ENCODE assay signal across 29 cellular contexts in the genomic region with DNA sequence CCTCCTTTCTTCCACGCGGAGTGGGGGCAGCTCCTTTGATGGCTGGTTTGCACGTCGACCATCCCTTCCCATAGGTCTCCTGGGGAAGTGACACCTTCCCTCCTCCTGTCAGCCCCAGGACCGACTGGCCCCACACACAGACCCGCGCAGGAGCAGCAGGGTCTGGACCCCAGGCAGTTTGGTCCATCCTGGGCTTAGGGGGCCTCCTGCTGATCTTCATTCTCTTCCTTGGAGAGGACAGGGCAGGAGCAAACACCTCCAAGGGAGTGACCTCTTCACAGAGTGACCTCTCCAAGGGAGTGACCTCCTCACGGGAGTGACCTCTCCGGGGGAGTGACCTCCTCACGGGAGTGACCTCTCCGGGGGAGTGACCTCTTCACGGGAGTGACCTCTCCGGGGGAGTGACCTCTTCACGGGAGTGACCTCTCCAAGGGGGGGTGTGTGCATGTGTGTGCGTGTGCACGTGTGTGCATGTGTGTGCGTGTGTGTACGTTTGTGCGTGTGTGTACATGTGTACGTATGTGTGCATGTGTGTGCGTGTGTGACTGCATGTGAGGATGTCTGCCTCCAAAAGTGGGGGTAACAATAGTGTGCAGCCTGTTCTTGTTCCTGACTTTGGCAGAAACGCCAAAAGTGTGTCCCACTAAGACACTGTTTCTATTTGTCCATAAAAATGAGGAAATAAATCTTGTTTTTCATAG. TPM values are rescaled to one million over a fixed set of nuclear protein-coding genes. Genes with fewer than 3 reads are reported as not detected.
DNase-seq lines count a peak whose midpoint lies in the region; ATAC-seq, FAIRE-seq and TF ChIP-seq lines count a peak whose summit lies in the region.
"Had no signal": no experiment of that assay in that cellular context is flagged by ENCODE, and none has a peak within 500 bp of the region (broad histone marks: within the 10 kb centered on the region; RNA-seq: fewer than 3 reads in every experiment).

No MANE protein-coding gene starts in this region.

- H3K27ac ChIP-seq in astrocyte (ENCODE audit: low read depth, low read length): no peak overlapping the region
- H3K27ac ChIP-seq in HepG2 (ENCODE audit: extremely low read length, insufficient read depth, low read length): no peak overlapping the region
- H3K27ac ChIP-seq in spleen: no peak overlapping the region
- H3K27ac ChIP-seq: adrenal gland, body of pancreas, gastroesophageal sphincter, hepatocyte had no signal

- intact Hi-C loops in HepG2 (cut with micrococcal nuclease; ENCODE audit: unreplicated experiment) (no loop called here), spleen (cut with DNase I; ENCODE audit: low total_unique reads) (no loop called here)

- H3K4me2 ChIP-seq in astrocyte (ENCODE audit: low read length) (no peak overlapping the region), HepG2 (ENCODE audit: low read depth, low read length) (no peak overlapping the region)
- H3K4me2 ChIP-seq: hepatocyte had no signal

- H2AFZ ChIP-seq in astrocyte (ENCODE audit: low read depth, low read length) (no peak overlapping the region), HepG2 (ENCODE audit: low read length) (no peak overlapping the region)
- H2AFZ ChIP-seq: hepatocyte had no signal

- H4K20me1 ChIP-seq in astrocyte (ENCODE audit: insufficient read depth, low read length): no peaks in the 10 kb centered on the region
- H4K20me1 ChIP-seq in HepG2 (ENCODE audit: insufficient read depth, low read length): no peaks in the 10 kb centered on the region

- H3K79me2 ChIP-seq in astrocyte (ENCODE audit: insufficient read depth, low read length) (no peaks in the 10 kb centered on the region), HepG2 (ENCODE audit: insufficient read depth, low read length) (no peaks in the 10 kb centered on the region)
- H3K79me2 ChIP-seq: hepatocyte had no signal

- no peak overlapping the region for H3K4me3 ChIP-seq in astrocyte (ENCODE audit: insufficient read depth, low read depth, low read length)
- no peak overlapping the region for H3K4me3 ChIP-seq in HepG2 (replicated peaks in 1 of 3; ENCODE audit: insufficient read depth in 1 of 3, low read depth in 2 of 3, low read length in 3 of 3)
- no peak overlapping the region for H3K4me3 ChIP-seq in spleen
- H3K4me3 ChIP-seq: adrenal gland, body of pancreas, gastroesophageal sphincter, hepatocyte had no signal

- no peak for TF ChIP-seq RAD21 in HepG2 (CRISPR knock-in tag; IDR thresholded peaks at IDR 0.05)

- ATAC-seq in HepG2: no peak
- ATAC-seq: body of pancreas; gastroesophageal sphincter; left colon; stimulated activated memory B cell treated with anti-CD40 and anti-IgM and Interleukin-4, amounts not matched to agents 10 μg/mL and 1 μg/mL and 100 μg/mL, for 72 hours had no signal

- TF ChIP-seq CTCF in astrocyte (IDR thresholded peaks at IDR 0.05; ENCODE audit: insufficient read depth, low read depth, low read length) (no peak), HepG2 (CRISPR knock-in tag; IDR thresholded peaks at IDR 0.05) (no peak), spleen (IDR thresholded peaks at IDR 0.05 in 8 of 11, conservative IDR thresholded peaks at IDR 0.05 in 3 of 11) (no peak)

- CTCF ChIA-PET in HepG2 (lab: Yijun Ruan, JAX; ENCODE audit: low intra/inter-chr PET ratio, low total read pairs): no interaction called here

- no peak overlapping the region for H3K4me3 Mint-ChIP-seq in astrocyte (ENCODE audit: unreplicated experiment)
- H3K4me3 Mint-ChIP-seq: activated T-cell treated with anti-CD3 and anti-CD28 coated beads, Interleukin-2, amount 50 U/mL, for 24 hours; CD14-positive monocyte; stimulated activated memory B cell treated with anti-CD40 and anti-IgM and Interleukin-4, amounts not matched to agents 10 μg/mL and 1 μg/mL and 100 μg/mL, for 72 hours; T-helper 2 cell treated with Interferon-gamma antibody and Interleukin-4, amounts not matched to agents 5 μg/mL and 100 μg/mL, for 36 hours had no signal

- H3K36me3 Mint-ChIP-seq in astrocyte (ENCODE audit: low read depth, unreplicated experiment): no peaks in the 10 kb centered on the region
- H3K36me3 Mint-ChIP-seq: CD14-positive monocyte; stimulated activated memory B cell treated with anti-CD40 and anti-IgM and Interleukin-4, amounts not matched to agents 10 μg/mL and 1 μg/mL and 100 μg/mL, for 72 hours had no signal

- DNase-seq in activated CD8-positive, alpha-beta memory T cell treated with anti-CD3 and anti-CD28 coated beads for 24 hours: peak; percentile 52
- DNase-seq in activated CD8-positive, alpha-beta memory T cell treated with anti-CD3 and anti-CD28 coated beads, Interleukin-2, amount 50 U/mL, for 4 hours: no peak
- DNase-seq in astrocyte (ENCODE audit: low read depth) (no peak), HepG2 (ENCODE audit: low spot score) (no peak), spleen (peak; percentile 58), NCI-H2171 (lab: John Stamatoyannopoulos, UW) (no peak), erythroblast (lab: John Stamatoyannopoulos, UW) (no peak), middle frontal gyrus (ENCODE audit: extremely low spot score, low spot score) (no peak)
- DNase-seq: 8988T; activated CD4-positive, alpha-beta T cell treated with anti-CD3 and anti-CD28 coated beads for 1 hour; activated T-cell treated with anti-CD3 and anti-CD28 coated beads, Interleukin-2, amount 50 U/mL, for 24 hours; body of pancreas; DMS79; left colon; mesendoderm; NCI-H2107; NCI-H748 treated with DMSO at 0.1 percent for 48 hours; nucleus accumbens; SIG-M5; substantia nigra; trophoblast cell had no signal

- H3K9ac ChIP-seq in astrocyte (ENCODE audit: low read length) (no peak overlapping the region), HepG2 (ENCODE audit: insufficient read depth, low read depth, low read length) (no peak overlapping the region)

- no peaks in the 10 kb centered on the region for H3K36me3 ChIP-seq in astrocyte (ENCODE audit: insufficient read depth, low read length)
- H3K36me3 ChIP-seq in HepG2 (replicated peaks in 1 of 2; ENCODE audit: control insufficient read depth in 1 of 2, insufficient read depth in 2 of 2, low read length in 2 of 2): no peaks in the 10 kb centered on the region
- no peaks in the 10 kb centered on the region for H3K36me3 ChIP-seq in spleen
- H3K36me3 ChIP-seq: adrenal gland, gastroesophageal sphincter had no signal

- WGBS in HepG2 (ENCODE audit: low lambda C conversion rate): 54% methylated on average over 17 of the region's 22 CpGs
- 78 to 89% (median 81%) methylated on average over 15 to 22 of the region's 22 CpGs for WGBS in spleen, 5 donors

- BruUV-seq in HepG2 (replicated peaks; lab: Mats Ljungman, UMichigan): no TSS peak

- H3K4me1 ChIP-seq in astrocyte (ENCODE audit: insufficient read depth, low read length) (no peaks in the 10 kb centered on the region), HepG2 (ENCODE audit: insufficient read depth, low read length) (no peaks in the 10 kb centered on the region), spleen (no peaks in the 10 kb centered on the region)
- H3K4me1 ChIP-seq: adrenal gland, body of pancreas, gastroesophageal sphincter had no signal

- H3K9me3 Mint-ChIP-seq in astrocyte (ENCODE audit: unreplicated experiment): peaks cover 2% of the 10 kb centered on the region

- TF ChIP-seq EP300 in HepG2 (IDR thresholded peaks at IDR 0.05; ENCODE audit: low read depth in 2 of 2, low read length in 2 of 2) (no peak), HepG2 (CRISPR knock-in tag; IDR thresholded peaks at IDR 0.05; ENCODE audit: borderline replicate concordance) (no peak)

- POLR2A ChIA-PET in HepG2 (lab: Yijun Ruan, JAX): no interaction called here

- H3K27ac Mint-ChIP-seq in astrocyte (ENCODE audit: unreplicated experiment): peak overlapping the region; percentile 8
- H3K27ac Mint-ChIP-seq: activated T-cell treated with anti-CD3 and anti-CD28 coated beads, Interleukin-2, amount 50 U/mL, for 24 hours; CD14-positive monocyte; stimulated activated memory B cell treated with anti-CD40 and anti-IgM and Interleukin-4, amounts not matched to agents 10 μg/mL and 1 μg/mL and 100 μg/mL, for 72 hours; T-helper 2 cell treated with Interferon-gamma antibody and Interleukin-4, amounts not matched to agents 5 μg/mL and 100 μg/mL, for 36 hours had no signal

- H3K9me3 ChIP-seq in astrocyte (ENCODE audit: insufficient read depth, low read depth, low read length) (no peaks in the 10 kb centered on the region), HepG2 (ENCODE audit: low read length) (no peaks in the 10 kb centered on the region), spleen (peaks cover 0 to 27% (median 10%) of the 10 kb centered on the region in 8 donors)
- H3K9me3 ChIP-seq: adrenal gland, body of pancreas, gastroesophageal sphincter had no signal

- TF ChIP-seq POLR2A in HepG2 (IDR thresholded peaks at IDR 0.05; ENCODE audit: insufficient read depth in 1 of 2, low read depth in 2 of 2, low read length in 2 of 2) (no peak), spleen (IDR thresholded peaks at IDR 0.05) (no peak), erythroblast (IDR thresholded peaks at IDR 0.05; ENCODE audit: low read length) (no peak)

- H3K27me3 ChIP-seq in astrocyte (ENCODE audit: insufficient read depth, low read length) (no peaks in the 10 kb centered on the region), HepG2 (ENCODE audit: control insufficient read depth in 1 of 2, insufficient read depth in 2 of 2, low read length in 2 of 2) (no peaks in the 10 kb centered on the region; a peak in 1 of 5 replicates), spleen (replicated peaks in 1 of 7) (peaks cover 0 to 11% (median 0%) of the 10 kb centered on the region in 7 donors)
- H3K27me3 ChIP-seq: body of pancreas, gastroesophageal sphincter, hepatocyte had no signal

- in situ Hi-C loops in HepG2 (cut with HindIII; ENCODE audit: extremely low pct_ligation_motif_present, low pct_unique_long_range_greater_than_20kb): no loop called here

- FAIRE-seq in astrocyte (lab: Jason Lieb, UNC): no peak
- FAIRE-seq in HepG2 (lab: Jason Lieb, UNC): no peak
- FAIRE-seq: endometrium, G401.6 had no signal

- peaks cover 21% of the 10 kb centered on the region for H3K27me3 Mint-ChIP-seq in astrocyte (ENCODE audit: low read depth, unreplicated experiment)

- no peaks in the 10 kb centered on the region for H3K4me1 Mint-ChIP-seq in astrocyte (ENCODE audit: low read depth, unreplicated experiment)
- H3K4me1 Mint-ChIP-seq: CD14-positive monocyte; stimulated activated memory B cell treated with anti-CD40 and anti-IgM and Interleukin-4, amounts not matched to agents 10 μg/mL and 1 μg/mL and 100 μg/mL, for 72 hours had no signal

RNA-seq across cellular contexts. Expression of a gene that starts 29.8 kb away (rescaled TPM):
- total RNA-seq in astrocyte (131 and 173 TPM in 2 replicates), HepG2 (2016; rRNA removed; fragmentation: Illumina TruSeq; extraction: Trizol) (0.46 and 3.1 TPM in 2 replicates), spleen (100 to 1,000 TPM in 6 of 7 donors, 10 to 100 TPM in 1; 76.5 to 190 (median 139) TPM)
- 0.09 and 0.40 TPM in 2 replicates for total RNA-seq in HepG2 (2016; cell fraction: cytosol; rRNA removed; fragmentation: Illumina TruSeq; extraction: Trizol; ENCODE audit: low read depth)
- total RNA-seq in HepG2 (2016; cell fraction: insoluble cytoplasmic fraction; rRNA removed; fragmentation: Illumina TruSeq; extraction: Trizol): 0.55 and 4.3 TPM in 2 replicates
- 0.28 and 0.41 TPM in 2 replicates for total RNA-seq in HepG2 (2016; cell fraction: membrane; rRNA removed; fragmentation: Illumina TruSeq; extraction: Trizol)
- 4.1 and 6.4 TPM in 2 replicates for total RNA-seq in HepG2 (2016; cell fraction: nucleus; rRNA removed; fragmentation: Illumina TruSeq; extraction: Trizol)
- polyA plus RNA-seq in HepG2 (2011; rRNA removed) (4.8 and 9.8 TPM in 2 replicates), spleen (100 to 1,000 TPM in 2 of 3 donors, 10 to 100 TPM in 1; 85.7 to 152 (median 119) TPM)
- 2.4 TPM in 2 replicates for polyA plus RNA-seq in HepG2 (2011; cell fraction: cytosol; rRNA removed)
- polyA plus RNA-seq in HepG2 (2011; cell fraction: nucleus; rRNA removed): 190 and 201 TPM in 2 replicates
- polyA plus RNA-seq in HepG2 (2012): 10.0 and 14.2 TPM in 2 replicates
- 0.17 TPM in 2 replicates for polyA plus RNA-seq in HepG2 (2016; cell fraction: cytosol; fragmentation: Illumina TruSeq; extraction: Trizol; ENCODE audit: low read depth)
- 0.58 and 1.7 TPM in 2 replicates for polyA plus RNA-seq in HepG2 (2016; cell fraction: insoluble cytoplasmic fraction; fragmentation: Illumina TruSeq; extraction: Trizol; ENCODE audit: low read depth)
- polyA plus RNA-seq in HepG2 (2016; cell fraction: membrane; fragmentation: Illumina TruSeq; extraction: Trizol; ENCODE audit: low read depth): 0.13 and 0.28 TPM in 2 replicates
- polyA plus RNA-seq in HepG2 (2016; cell fraction: nucleus; fragmentation: Illumina TruSeq; extraction: Trizol; ENCODE audit: insufficient read depth, low read depth): 20.5 and 25.0 TPM in 2 replicates
- 0.07 and 11.2 TPM in 2 replicates for polyA minus RNA-seq in HepG2 (2011; rRNA and poly(A)+ RNA removed; ENCODE audit: low replicate concordance)
- 1.1 and 1.8 TPM in 2 replicates for polyA minus RNA-seq in HepG2 (2011; cell fraction: cytosol; rRNA and poly(A)+ RNA removed)
- polyA minus RNA-seq in HepG2 (2011; cell fraction: nucleus; rRNA and poly(A)+ RNA removed): 3.9 and 6.7 TPM in 2 replicates

Comparison
In these comparisons a context has a peak if more than half of its experiments do, and no peak if none do; other contexts are left out.
1. DNase-seq: peak in activated CD8-positive, alpha-beta memory T cell treated with anti-CD3 and anti-CD28 coated beads for 24 hours (single experiment) and spleen (single experiment); none in activated CD8-positive, alpha-beta memory T cell treated with anti-CD3 and anti-CD28 coated beads, Interleukin-2, amount 50 U/mL, for 4 hours (single experiment), astrocyte (single experiment), HepG2 (single experiment), NCI-H2171 (single experiment), erythroblast (0 of 2) and middle frontal gyrus (single experiment).
2. RNA of a gene that starts 29.8 kb away (total RNA-seq): 76.5 to 190 TPM in spleen and 131 to 173 TPM in astrocyte; 0.09 to 6.4 TPM in HepG2; every median in the first group is over 10 times any median in the second.